In genomic region chr15:58749532-58750337, GRCh38 we compare ENCODE assay signal across 1 cellular context.
TF ChIP-seq lines count a peak whose summit lies in the region.

ADAM10 (minus strand) TSS chr15:58749707; CDS start chr15:58749534, 173 bp downstream.

TF ChIP-seq in K562, 482 proteins besides CTCF, POLR2A, EP300 and RAD21 (continued from another document and continues in another):
- TF ChIP-seq ZBTB11 (CRISPR knock-in tag; IDR thresholded peaks at IDR 0.05) (peak in 1 of 3 experiments; percentile 59; a peak in 2 of 6 replicates), HDAC3 (IDR thresholded peaks at IDR 0.05; ENCODE audit: borderline replicate concordance, partially characterized antibody) (no peak), TCF15 (CRISPR knock-in tag; IDR thresholded peaks at IDR 0.05) (no peak), RBM17 (IDR thresholded peaks at IDR 0.05; ENCODE audit: borderline replicate concordance, low read depth, low read length) (no peak), RFX7 (CRISPR knock-in tag; IDR thresholded peaks at IDR 0.05) (no peak), KHSRP (IDR thresholded peaks at IDR 0.05) (no peak), CC2D1A (IDR thresholded peaks at IDR 0.05) (peak; percentile 51; the same call in 1 of the 2 replicates), TAF1 (IDR thresholded peaks at IDR 0.05; ENCODE audit: control insufficient read depth, extremely low read depth, insufficient read depth, low read length, severe bottlenecking) (peak; percentile 58), XRCC4 (IDR thresholded peaks at IDR 0.05; ENCODE audit: extremely low read depth, insufficient read depth, insufficient read length) (no peak), ZSCAN29 (IDR thresholded peaks at IDR 0.05) (no peak), GATA2 (CRISPR knock-in tag; IDR thresholded peaks at IDR 0.05) (no peak), MCM7 (IDR thresholded peaks at IDR 0.05) (no peak), ZNF717 (CRISPR knock-in tag; IDR thresholded peaks at IDR 0.05) (no peak), RERE (CRISPR knock-in tag; IDR thresholded peaks at IDR 0.05; ENCODE audit: borderline replicate concordance) (no peak), MCM2 (IDR thresholded peaks at IDR 0.05; ENCODE audit: low read depth) (no peak), ZNF253 (CRISPR knock-in tag; conservative IDR thresholded peaks at IDR 0.05) (no peak), SMAD1 (IDR thresholded peaks at IDR 0.05; ENCODE audit: low read depth, low read length, partially characterized antibody) (peak; percentile 47), ZNF551 (CRISPR knock-in tag; IDR thresholded peaks at IDR 0.05) (no peak), PTRF (tag; IDR thresholded peaks at IDR 0.05) (no peak), ZBTB49 (CRISPR knock-in tag; IDR thresholded peaks at IDR 0.05; ENCODE audit: borderline replicate concordance) (no peak), STAT5B (CRISPR knock-in tag; IDR thresholded peaks at IDR 0.05) (no peak), CCAR2 (IDR thresholded peaks at IDR 0.05; ENCODE audit: low read depth, low read length) (no peak), ATF4 (CRISPR knock-in tag; IDR thresholded peaks at IDR 0.05) (no peak), HINFP (tag; conservative IDR thresholded peaks at IDR 0.05; ENCODE audit: low read depth) (no peak), ZBTB9 (CRISPR knock-in tag; IDR thresholded peaks at IDR 0.05) (0 out of 2 replicates have a peak, but pooled peaks have one; percentile 66), ZNF785 (CRISPR knock-in tag; IDR thresholded peaks at IDR 0.05) (no peak), SMARCA4 (IDR thresholded peaks at IDR 0.05) (no peak), TSHZ1 (CRISPR knock-in tag; IDR thresholded peaks at IDR 0.05) (no peak), RBFOX2 (IDR thresholded peaks at IDR 0.05; ENCODE audit: low read depth, low read length) (peak; percentile 88), IRF9 (tag; IDR thresholded peaks at IDR 0.05) (no peak), LARP7 (IDR thresholded peaks at IDR 0.05) (0 out of 2 replicates have a peak, but pooled peaks have one; percentile 33), HMG20A (CRISPR knock-in tag; conservative IDR thresholded peaks at IDR 0.05) (no peak), ZBTB43 (CRISPR knock-in tag; IDR thresholded peaks at IDR 0.05) (0 out of 2 replicates have a peak, but pooled peaks have one; percentile 68), ELF1 (tag; IDR thresholded peaks at IDR 0.05) (peak; percentile 89)
